17 cellular contexts compared by ENCODE assay signal in the genomic region with DNA sequence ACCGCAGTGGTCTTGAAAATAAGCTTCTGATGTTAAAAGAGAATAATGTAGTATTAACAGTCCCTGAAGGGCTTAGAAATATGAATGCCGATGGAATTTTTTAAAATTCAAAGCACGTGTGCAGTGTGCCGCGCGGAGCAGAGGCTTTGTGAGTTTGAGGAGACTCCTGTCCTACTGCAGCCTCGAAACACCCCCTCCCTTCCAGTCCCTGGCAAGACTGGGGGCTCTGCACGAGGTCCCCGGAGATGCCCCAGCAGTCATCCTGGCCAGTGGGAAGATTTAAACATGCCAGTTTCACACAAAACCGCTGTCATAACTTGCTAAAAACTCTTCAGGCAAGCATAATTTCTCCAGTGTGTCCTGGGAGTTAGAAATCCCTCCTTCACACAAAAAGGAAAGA.
DNase-seq lines count a peak whose midpoint lies in the region; ATAC-seq and TF ChIP-seq lines count a peak whose summit lies in the region.
"Had no signal": no experiment of that assay in that cellular context is flagged by ENCODE, and none has a peak within 500 bp of the region (broad histone marks: within the 10 kb centered on the region; RNA-seq: fewer than 3 reads in every experiment).

No MANE protein-coding gene starts in this region.

- no peak overlapping the region for H2AK5ac ChIP-seq in mesenchymal stem cell (ENCODE audit: low read length, severe bottlenecking)

- 97% methylated on average over 10 of the region's 10 CpGs for WGBS in mesenchymal stem cell

- H3K27me3 Mint-ChIP-seq in brain (no peaks in the 10 kb centered on the region), type B pancreatic cell (no peaks in the 10 kb centered on the region)
- peaks cover 14 to 49% of the 10 kb centered on the region in 2 donors for H3K27me3 Mint-ChIP-seq in CD8-positive, alpha-beta memory T cell
- H3K27me3 Mint-ChIP-seq in naive thymus-derived CD4-positive, alpha-beta T cell: peaks cover 4 to 12% (median 9%) of the 10 kb centered on the region in 5 donors

- peak overlapping the region in 4 of 5 experiments; percentile 1 to 55 (median 38) for H3K4me3 Mint-ChIP-seq in brain
- H3K4me3 Mint-ChIP-seq in type B pancreatic cell: no peak overlapping the region
- no peak overlapping the region for H3K4me3 Mint-ChIP-seq in CD8-positive, alpha-beta memory T cell
- no peak overlapping the region for H3K4me3 Mint-ChIP-seq in naive thymus-derived CD4-positive, alpha-beta T cell
- H3K4me3 Mint-ChIP-seq: B cell, IgD-negative memory B cell had no signal

- TF ChIP-seq CTCF in brain (conservative IDR thresholded peaks at IDR 0.05) (no peak), type B pancreatic cell (conservative IDR thresholded peaks at IDR 0.05) (no peak)

- H3K79me1 ChIP-seq in mesenchymal stem cell (replicated peaks; ENCODE audit: low read length, poor library complexity, severe bottlenecking): peaks cover 65% of the 10 kb centered on the region

- POLR2A ChIA-PET in CD8-positive, alpha-beta memory T cell (lab: Charles Lee): no interaction called here
- POLR2A ChIA-PET in naive thymus-derived CD4-positive, alpha-beta T cell (lab: Charles Lee): interaction anchor here (0.7 kb wide), 1 partner anchor 8 kb away, joined by 4 read pairs; no protein-coding TSS in a partner anchor

- no peak for ATAC-seq in naive thymus-derived CD4-positive, alpha-beta T cell
- ATAC-seq: A549 had no signal

- CTCF ChIA-PET in CD8-positive, alpha-beta memory T cell (lab: Charles Lee): no interaction called here
- CTCF ChIA-PET in naive thymus-derived CD4-positive, alpha-beta T cell (lab: Charles Lee): no interaction called here

- H3K4me3 ChIP-seq in mesenchymal stem cell (ENCODE audit: insufficient read depth in 1 of 2, low read depth in 1 of 2, low read length in 2 of 2): no peak overlapping the region
- no peak overlapping the region for H3K4me3 ChIP-seq in CD8-positive, alpha-beta memory T cell (ENCODE audit: low read length)
- no peak overlapping the region for H3K4me3 ChIP-seq in naive thymus-derived CD4-positive, alpha-beta T cell (ENCODE audit: low read length)
- H3K4me3 ChIP-seq: A549 had no signal

- peak overlapping the region; percentile 58 for H3K9ac ChIP-seq in mesenchymal stem cell (ENCODE audit: low read length)

- H3K4me1 Mint-ChIP-seq in brain: peaks cover 15% of the 10 kb centered on the region
- H3K4me1 Mint-ChIP-seq in type B pancreatic cell (ENCODE audit: unreplicated experiment): peaks cover 41% of the 10 kb centered on the region
- no peaks in the 10 kb centered on the region for H3K4me1 Mint-ChIP-seq in CD8-positive, alpha-beta memory T cell
- H3K4me1 Mint-ChIP-seq in naive thymus-derived CD4-positive, alpha-beta T cell: peaks cover 0 to 4% (median 0%) of the 10 kb centered on the region in 7 donors
- H3K4me1 Mint-ChIP-seq: B cell, IgD-negative memory B cell had no signal

- H2BK120ac ChIP-seq in mesenchymal stem cell (ENCODE audit: low read depth, low read length): no peak overlapping the region

- H2AFZ ChIP-seq in mesenchymal stem cell (ENCODE audit: low read depth, low read length): no peak overlapping the region

- H4K8ac ChIP-seq in mesenchymal stem cell (ENCODE audit: low read length): no peak overlapping the region

- no peak overlapping the region for H3K14ac ChIP-seq in mesenchymal stem cell (ENCODE audit: low read length in 2 of 2)

- peaks cover 0 to 5% (median 0%) of the 10 kb centered on the region in 5 experiments for H3K9me3 Mint-ChIP-seq in brain
- no peaks in the 10 kb centered on the region for H3K9me3 Mint-ChIP-seq in type B pancreatic cell
- H3K9me3 Mint-ChIP-seq in CD8-positive, alpha-beta memory T cell: no peaks in the 10 kb centered on the region
- peaks cover 0 to 2% (median 0%) of the 10 kb centered on the region in 11 donors for H3K9me3 Mint-ChIP-seq in naive thymus-derived CD4-positive, alpha-beta T cell

- no peak overlapping the region for H2BK12ac ChIP-seq in mesenchymal stem cell (ENCODE audit: low read length in 2 of 2)

- peaks cover 12% of the 10 kb centered on the region for H3K4me1 ChIP-seq in mesenchymal stem cell (ENCODE audit: control insufficient read depth, insufficient read depth, low read depth, low read length)
- H3K4me1 ChIP-seq in CD8-positive, alpha-beta memory T cell (ENCODE audit: insufficient read depth, low read length): no peaks in the 10 kb centered on the region
- H3K4me1 ChIP-seq in naive thymus-derived CD4-positive, alpha-beta T cell (ENCODE audit: control insufficient read depth in 2 of 2, insufficient read depth in 2 of 2, low read length in 2 of 2): no peaks in the 10 kb centered on the region
- H3K4me1 ChIP-seq: A549 had no signal

- H3K23ac ChIP-seq in mesenchymal stem cell (ENCODE audit: low read length in 2 of 2): no peak overlapping the region

- peaks cover 12% of the 10 kb centered on the region for H3K36me3 Mint-ChIP-seq in brain
- H3K36me3 Mint-ChIP-seq in type B pancreatic cell: no peaks in the 10 kb centered on the region
- H3K36me3 Mint-ChIP-seq in CD8-positive, alpha-beta memory T cell: peaks cover 0 to 1% (median 0%) of the 10 kb centered on the region in 3 donors
- H3K36me3 Mint-ChIP-seq in naive thymus-derived CD4-positive, alpha-beta T cell: no peaks in the 10 kb centered on the region

- no peak overlapping the region for H3K4me2 ChIP-seq in mesenchymal stem cell (ENCODE audit: low read length, poor library complexity, severe bottlenecking)
- H3K4me2 ChIP-seq: A549 had no signal

- no peak overlapping the region for H2BK15ac ChIP-seq in mesenchymal stem cell (ENCODE audit: low read depth, poor library complexity, severe bottlenecking)

- no peaks in the 10 kb centered on the region for H3K9me3 ChIP-seq in mesenchymal stem cell (ENCODE audit: control insufficient read depth, low read length)
- no peaks in the 10 kb centered on the region for H3K9me3 ChIP-seq in CD8-positive, alpha-beta memory T cell (ENCODE audit: low read length)
- H3K9me3 ChIP-seq in naive thymus-derived CD4-positive, alpha-beta T cell (ENCODE audit: control insufficient read depth in 2 of 3, low read length in 3 of 3): no peaks in the 10 kb centered on the region
- H3K9me3 ChIP-seq: A549 had no signal

- H2BK5ac ChIP-seq in mesenchymal stem cell (ENCODE audit: low read depth, low read length, poor library complexity, severe bottlenecking): no peak overlapping the region

- no peak overlapping the region for H3K18ac ChIP-seq in mesenchymal stem cell (ENCODE audit: low read depth in 1 of 2, low read length in 2 of 2)

- intact Hi-C loops in posterior vena cava (cut with DNase I): no loop called here
- intact Hi-C loops in naive thymus-derived CD4-positive, alpha-beta T cell (cut with micrococcal nuclease): no loop called here

- H3K27ac Mint-ChIP-seq in brain (peak overlapping the region; percentile 8 to 84 (median 63)), type B pancreatic cell (peak overlapping the region; percentile 33)
- no peak overlapping the region for H3K27ac Mint-ChIP-seq in CD8-positive, alpha-beta memory T cell
- H3K27ac Mint-ChIP-seq in naive thymus-derived CD4-positive, alpha-beta T cell: peak overlapping the region in 1 of 9 donors; percentile 6
- H3K27ac Mint-ChIP-seq: B cell, IgD-negative memory B cell had no signal

- no peak overlapping the region for H3K4ac ChIP-seq in mesenchymal stem cell (ENCODE audit: low read depth in 1 of 2, low read length in 2 of 2)

- H3K36me3 ChIP-seq in mesenchymal stem cell (ENCODE audit: control insufficient read depth in 1 of 2, insufficient read depth in 2 of 2, low read depth in 1 of 2, low read length in 2 of 2): peaks cover 0 to 5% of the 10 kb centered on the region in 2 experiments
- no peaks in the 10 kb centered on the region for H3K36me3 ChIP-seq in CD8-positive, alpha-beta memory T cell (ENCODE audit: insufficient read depth, low read length)
- H3K36me3 ChIP-seq in naive thymus-derived CD4-positive, alpha-beta T cell (ENCODE audit: control insufficient read depth in 2 of 3, insufficient read depth in 3 of 3, low read length in 3 of 3): no peaks in the 10 kb centered on the region

- no peak overlapping the region for H4K91ac ChIP-seq in mesenchymal stem cell (ENCODE audit: low read length)

- DNase-seq in mesenchymal stem cell (no peak), posterior vena cava (ENCODE audit: low spot score) (peak; percentile 31), type B pancreatic cell (ENCODE audit: extremely low spot score, unreplicated experiment) (no peak), glomerular visceral epithelial cell (ENCODE audit: extremely low spot score) (no peak)
- no peak for DNase-seq in CD8-positive, alpha-beta memory T cell
- no peak for DNase-seq in naive thymus-derived CD4-positive, alpha-beta T cell
- DNase-seq: EL, GF-D8, NCI-H1105 treated with DMSO at 0.1 percent for 48 hours, NCI-H2029 treated with DMSO at 0.1 percent for 48 hours, NCI-H2171 treated with DMSO at 0.1 percent for 48 hours, NCI-H526, Right ventricle myocardium superior had no signal

- H3K27ac ChIP-seq in mesenchymal stem cell (ENCODE audit: low read length, poor library complexity, severe bottlenecking): no peak overlapping the region
- no peak overlapping the region for H3K27ac ChIP-seq in CD8-positive, alpha-beta memory T cell (ENCODE audit: low read depth, low read length)
- H3K27ac ChIP-seq in naive thymus-derived CD4-positive, alpha-beta T cell (ENCODE audit: low read depth, low read length): no peak overlapping the region
- H3K27ac ChIP-seq: A549 had no signal

- no peaks in the 10 kb centered on the region for H3K27me3 ChIP-seq in mesenchymal stem cell (ENCODE audit: control insufficient read depth in 1 of 2, insufficient read depth in 1 of 2, low read length in 2 of 2)
- H3K27me3 ChIP-seq in CD8-positive, alpha-beta memory T cell (ENCODE audit: insufficient read depth, low read length, poor library complexity, severe bottlenecking): no peaks in the 10 kb centered on the region
- no peaks in the 10 kb centered on the region for H3K27me3 ChIP-seq in naive thymus-derived CD4-positive, alpha-beta T cell (ENCODE audit: control insufficient read depth in 2 of 2, insufficient read depth in 2 of 2, low read length in 2 of 2)

Comparison
In these comparisons a context has a peak if more than half of its experiments do, and no peak if none do; other contexts are left out.
1. H3K27ac Mint-ChIP-seq: peak in brain (5 of 5) and type B pancreatic cell (single experiment); none in CD8-positive, alpha-beta memory T cell (0 of 8).
2. H3K4me3 Mint-ChIP-seq: peak in brain (4 of 5); none in type B pancreatic cell (single experiment), CD8-positive, alpha-beta memory T cell (0 of 7) and naive thymus-derived CD4-positive, alpha-beta T cell (0 of 10).